In the genomic region with DNA sequence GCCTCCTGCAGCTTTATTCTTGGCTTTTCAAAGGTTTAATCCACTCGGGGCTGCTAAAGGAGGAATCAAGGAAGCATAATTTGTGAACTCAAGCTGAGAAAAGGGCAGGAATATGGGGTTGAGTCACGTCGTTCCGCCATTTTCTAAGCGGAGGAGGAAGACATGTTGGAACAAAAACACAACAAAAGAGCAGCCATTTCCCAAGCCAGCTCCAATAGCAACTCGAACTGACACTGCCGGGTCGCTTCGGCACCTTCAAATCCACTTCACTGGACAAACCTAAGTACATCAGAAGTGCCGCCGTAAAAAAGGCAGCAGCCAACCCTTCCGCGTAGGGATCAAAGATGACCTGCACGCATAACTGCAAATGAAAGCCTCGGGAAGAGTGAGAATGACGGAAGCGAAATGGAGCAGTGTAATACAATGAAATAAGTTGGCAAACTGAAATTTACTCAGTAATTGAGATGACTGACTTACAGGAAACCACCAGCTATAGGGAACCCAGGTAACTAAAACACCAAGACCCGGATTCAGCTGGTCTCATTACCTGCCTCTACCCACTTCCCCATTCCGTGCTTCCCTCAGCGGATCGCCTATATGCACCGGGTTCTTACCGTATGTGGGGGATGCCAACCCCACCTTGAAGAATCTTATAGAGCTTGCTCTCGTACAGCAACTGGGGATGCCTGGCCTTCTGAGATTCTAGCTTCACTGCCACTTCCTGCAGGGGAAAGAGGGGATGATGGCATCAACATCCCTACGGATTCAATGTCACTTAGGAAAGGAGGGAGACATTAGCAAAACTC, we compare ENCODE assay signal across 8 cellular contexts. TPM values are rescaled to one million over a fixed set of nuclear protein-coding genes. Genes with fewer than 3 reads are reported as not detected.
DNase-seq lines count a peak whose midpoint lies in the region; ATAC-seq and TF ChIP-seq lines count a peak whose summit lies in the region.

No MANE protein-coding gene starts in this region.

- no peak overlapping the region for H2BK120ac ChIP-seq in mesendoderm (ENCODE audit: low read depth, low read length)

- H3K4me3 ChIP-seq in NB4 (ENCODE audit: low read depth, low read length) (peak overlapping the region; percentile 94), mesendoderm (ENCODE audit: low read length) (peak overlapping the region; percentile 100), suprapubic skin (peak overlapping the region; percentile 78)

- TF ChIP-seq POLR2A in NB4 (IDR thresholded peaks at IDR 0.05; ENCODE audit: extremely low read depth, insufficient read length) (no peak), suprapubic skin (IDR thresholded peaks at IDR 0.05) (no peak)

- H4K5ac ChIP-seq in mesendoderm (ENCODE audit: low read length) = peak overlapping the region; percentile 53

- H3K27ac ChIP-seq in mesendoderm (ENCODE audit: low read depth, low read length) (peak overlapping the region; percentile 72), suprapubic skin (peak overlapping the region; percentile 99)

- H3K79me1 ChIP-seq in mesendoderm (ENCODE audit: low read length) = peaks cover 2% of the 10 kb centered on the region

- DNase-seq in NB4 (ENCODE audit: low read depth) = peak; percentile 51
- DNase-seq in UCSD-AML1 (lab: John Stamatoyannopoulos, UW; ENCODE audit: unreplicated experiment) = peak; percentile 34
- DNase-seq in dermis blood vessel endothelial cell = peak; percentile 70
- DNase-seq in mesendoderm = peak; percentile 81
- peak in 1 of 2 donors; percentile 73 for DNase-seq in suprapubic skin (ENCODE audit: low spot score in 2 of 2)
- no peak for DNase-seq in DMS153 treated with DMSO at 0.1 percent for 48 hours (lab: John Stamatoyannopoulos, UW; ENCODE audit: unreplicated experiment)

- no peak for TF ChIP-seq EP300 in suprapubic skin (IDR thresholded peaks at IDR 0.05)

- no peaks in the 10 kb centered on the region for H3K27me3 ChIP-seq in mesendoderm (ENCODE audit: insufficient read depth, low read length, poor library complexity)
- H3K27me3 ChIP-seq in suprapubic skin = no peaks in the 10 kb centered on the region

- H3K4me1 ChIP-seq in ES-I3 (ENCODE audit: insufficient read depth, low read length) = peaks cover 3% of the 10 kb centered on the region; the same call in 1 of the 2 replicates
- peaks cover 2% of the 10 kb centered on the region for H3K4me1 ChIP-seq in mesendoderm (ENCODE audit: control insufficient read depth, low read depth, low read length)
- peaks cover 55% of the 10 kb centered on the region for H3K4me1 ChIP-seq in suprapubic skin

- peak overlapping the region; percentile 16 for H2AK5ac ChIP-seq in mesendoderm (ENCODE audit: low read length)

- H4K8ac ChIP-seq in mesendoderm (ENCODE audit: low read depth, low read length) = no peak overlapping the region

- H3K23ac ChIP-seq in mesendoderm (ENCODE audit: low read length) = peak overlapping the region; percentile 70

- peak overlapping the region; percentile 97 for H3K9ac ChIP-seq in ES-I3 (ENCODE audit: low read depth, low read length)
- H3K9ac ChIP-seq in mesendoderm (ENCODE audit: low read length) = peak overlapping the region; percentile 100

- peaks cover 63% of the 10 kb centered on the region for H3K79me2 ChIP-seq in mesendoderm (ENCODE audit: control insufficient read depth, insufficient read depth, low read length)

- peak; percentile 44 for ATAC-seq in GM21825 (IDR thresholded peaks at IDR 0.05; ENCODE audit: unreplicated experiment)

- peak overlapping the region; percentile 93 for H3K4me2 ChIP-seq in mesendoderm (ENCODE audit: low read length)

- peak overlapping the region; percentile 66 for H3K4ac ChIP-seq in mesendoderm (ENCODE audit: low read depth, low read length)

- H3K36me3 ChIP-seq in ES-I3 (ENCODE audit: insufficient read depth, low read length) (peaks cover 32% of the 10 kb centered on the region), mesendoderm (ENCODE audit: control insufficient read depth, insufficient read depth, low read length) (peaks cover 5% of the 10 kb centered on the region), suprapubic skin (peaks cover 19% of the 10 kb centered on the region)

- no peak for TF ChIP-seq CTCF in NB4 (IDR thresholded peaks at IDR 0.05; ENCODE audit: low read depth, low read length)
- no peak for TF ChIP-seq CTCF in suprapubic skin (IDR thresholded peaks at IDR 0.05)

- H2BK15ac ChIP-seq in mesendoderm (replicated peaks; ENCODE audit: low read depth) = no peak overlapping the region

- H3K9me3 ChIP-seq in ES-I3 (ENCODE audit: control insufficient read depth, insufficient read depth, low read length) (no peaks in the 10 kb centered on the region), suprapubic skin (no peaks in the 10 kb centered on the region)

- peak overlapping the region; percentile 66 for H2BK5ac ChIP-seq in mesendoderm (ENCODE audit: low read length)

- no CpG with 5 or more reads among the region's 25 CpGs for WGBS in mesendoderm (ENCODE audit: extremely low coverage, insufficient coverage, low lambda C conversion rate)
- 1% methylated on average over 25 of the region's 25 CpGs for WGBS in suprapubic skin

- H3K56ac ChIP-seq in mesendoderm (ENCODE audit: low read length) = peak overlapping the region; percentile 97

- peak overlapping the region; percentile 42 for H3K18ac ChIP-seq in mesendoderm (ENCODE audit: low read length)

RNA-seq across cellular contexts. Expression of a gene that starts 1.6 kb away (rescaled TPM):
- total RNA-seq in dermis blood vessel endothelial cell (415 and 530 TPM in 2 replicates), suprapubic skin (100 to 1,000 TPM; 273 to 365 (median 320) TPM)
- polyA plus RNA-seq in mesendoderm (2013, experiment 1 of 2) = 145 TPM
- polyA plus RNA-seq in mesendoderm (2013, experiment 2 of 2) = 145 TPM

RNA-seq across cellular contexts. Expression of a gene that starts 31.6 kb away (rescaled TPM):
- total RNA-seq in dermis blood vessel endothelial cell = 13.6 and 16.0 TPM in 2 replicates
- 0.13 TPM for polyA plus RNA-seq in mesendoderm (2013, experiment 1 of 2)
- 0.07 TPM for polyA plus RNA-seq in mesendoderm (2013, experiment 2 of 2)
- 10 to 100 TPM; 45.4 to 75.3 (median 65.3) TPM for total RNA-seq in suprapubic skin
